In genomic region chr5:172452398-172453205, GRCh38 we compare ENCODE assay signal across 8 cellular contexts. TPM values are rescaled to one million over a fixed set of nuclear protein-coding genes. Genes with fewer than 3 reads are reported as not detected.
A peak's percentile ranks its signal among the peaks of the same experiment; 100 is the strongest.
DNase-seq lines count a peak whose midpoint lies in the region; ATAC-seq and TF ChIP-seq lines count a peak whose summit lies in the region.

No MANE protein-coding gene starts in this region.

- H3K36me3 ChIP-seq in adipocyte (ENCODE audit: control insufficient read depth, insufficient read depth, low read length, severe bottlenecking) (no peaks in the 10 kb centered on the region), right atrium auricular region (no peaks in the 10 kb centered on the region)

- DNase-seq in NCI-H510A treated with DMSO at 0.1 percent for 48 hours (lab: John Stamatoyannopoulos, UW) (peak; percentile 63), NCI-H510A (lab: John Stamatoyannopoulos, UW) (no peak), adipocyte (ENCODE audit: low read depth) (peak; percentile 78), right atrium auricular region (ENCODE audit: low spot score) (no peak), sciatic nerve (ENCODE audit: low spot score) (no peak)
- no peak for DNase-seq in stimulated activated CD4-positive, alpha-beta T cell treated with anti-CD3 and anti-CD28 coated beads, Interleukin-1b, Interleukin-23, amount 100 ng/mL, for 48 hours

- no peak for TF ChIP-seq CTCF in right atrium auricular region (IDR thresholded peaks at IDR 0.05)

- H3K4me3 ChIP-seq in adipocyte (ENCODE audit: low read length), result peak overlapping the region; percentile 96
- H3K4me3 ChIP-seq in right atrium auricular region, result peak overlapping the region; percentile 86 to 88

- H3K27me3 ChIP-seq in adipocyte (replicated peaks; ENCODE audit: control insufficient read depth, insufficient read depth, low read length), result no peaks in the 10 kb centered on the region
- no peaks in the 10 kb centered on the region for H3K27me3 ChIP-seq in right atrium auricular region

- intact Hi-C loops in sciatic nerve (cut with DNase I), result no loop called here

- peak overlapping the region; percentile 71 to 85 for H3K27ac ChIP-seq in right atrium auricular region

- peak overlapping the region; percentile 99 for H3K9ac ChIP-seq in adipocyte (ENCODE audit: low read length)

- H3K4me1 ChIP-seq in adipocyte (ENCODE audit: control insufficient read depth, insufficient read depth, low read length) (peaks cover 44% of the 10 kb centered on the region), right atrium auricular region (peaks cover 0 to 40% of the 10 kb centered on the region in 2 donors)

- H3K9me3 ChIP-seq in adipocyte (ENCODE audit: control insufficient read depth, low read length) (no peaks in the 10 kb centered on the region), right atrium auricular region (no peaks in the 10 kb centered on the region)

- ATAC-seq in sciatic nerve (peak; percentile 73), GM18498 (IDR thresholded peaks at IDR 0.05; ENCODE audit: unreplicated experiment) (no peak), GM18907 (IDR thresholded peaks at IDR 0.05; ENCODE audit: unreplicated experiment) (no peak)

RNA-seq across cellular contexts. Expression of gene SH3PXD2B, which starts 1.7 kb away (rescaled TPM):
- 10 to 100 TPM in 1 of 2 donors, 1 to 10 TPM in 1; 7.2 to 13.9 TPM for total RNA-seq in right atrium auricular region
- 39.5 TPM for total RNA-seq in sciatic nerve

Comparison
In these comparisons a context has a peak if more than half of its experiments do, and no peak if none do; other contexts are left out.
1. DNase-seq: peak in NCI-H510A treated with DMSO at 0.1 percent for 48 hours (single experiment) and adipocyte (single experiment); none in NCI-H510A (single experiment), right atrium auricular region (single experiment), sciatic nerve (single experiment) and stimulated activated CD4-positive, alpha-beta T cell treated with anti-CD3 and anti-CD28 coated beads, Interleukin-1b, Interleukin-23, amount 100 ng/mL, for 48 hours (single experiment).